In the genomic region with DNA sequence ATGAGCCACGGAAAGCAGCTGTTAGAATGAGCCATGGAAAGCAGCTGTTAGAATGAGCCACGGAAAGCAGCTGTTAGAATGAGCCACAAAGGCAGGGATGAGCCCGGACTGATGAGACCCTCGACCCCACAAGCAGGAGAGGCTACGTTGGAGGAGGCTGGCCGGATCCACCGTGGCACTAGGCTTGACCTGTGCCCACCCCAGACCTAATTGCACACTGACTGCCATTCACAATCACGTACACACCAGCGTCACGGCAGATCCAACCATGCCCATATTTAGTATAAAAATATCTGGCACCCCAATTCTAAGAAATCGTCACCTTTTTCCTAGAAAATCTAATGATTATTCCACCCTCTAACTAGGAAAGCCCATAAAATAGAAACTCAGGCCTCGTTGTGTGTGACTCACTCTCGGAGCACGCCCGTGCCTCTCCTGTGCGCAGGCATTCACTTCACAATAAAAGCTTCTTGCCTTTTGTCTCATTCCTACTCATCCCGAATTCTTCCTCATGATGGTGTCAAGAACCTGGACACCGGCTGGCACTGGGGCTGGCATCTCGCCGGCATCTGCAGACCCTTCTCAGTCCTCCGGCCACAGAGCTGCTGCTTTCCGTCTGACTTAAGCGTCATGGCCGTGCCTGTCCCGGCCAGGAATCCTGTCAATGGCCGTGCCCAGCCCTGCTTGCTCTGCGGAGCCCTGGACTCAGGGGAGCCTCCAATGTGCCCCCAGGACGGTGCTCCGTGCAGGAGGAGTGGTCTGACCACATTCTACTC, we compare ENCODE assay signal across 9 cellular contexts. TPM values are rescaled to one million over a fixed set of nuclear protein-coding genes. Genes with fewer than 3 reads are reported as not detected.
DNase-seq lines count a peak whose midpoint lies in the region; ATAC-seq, FAIRE-seq and TF ChIP-seq lines count a peak whose summit lies in the region.
"Had no signal": no experiment of that assay in that cellular context is flagged by ENCODE, and none has a peak within 500 bp of the region (broad histone marks: within the 10 kb centered on the region; RNA-seq: fewer than 3 reads in every experiment).

No MANE protein-coding gene starts in this region.

- no peak for FAIRE-seq in kidney (lab: Jason Lieb, UNC)
- no peak for FAIRE-seq in urothelium cell line (lab: Jason Lieb, UNC)

- POLR2A ChIA-PET in activated CD4-positive, alpha-beta T cell treated with anti-CD3 and anti-CD28 coated beads for 36 hours (lab: Charles Lee), result no interaction called here

- TF ChIP-seq CTCF in astrocyte of the cerebellum (IDR thresholded peaks at IDR 0.05; ENCODE audit: low read depth, low read length, missing control alignments) (no peak), kidney (IDR thresholded peaks at IDR 0.05; ENCODE audit: borderline replicate concordance, extremely low read depth, insufficient read depth) (no peak)

- intact Hi-C loops in activated CD4-positive, alpha-beta T cell treated with anti-CD3 and anti-CD28 coated beads for 36 hours (cut with DNase I, micrococcal nuclease), result no loop called here
- intact Hi-C loops in kidney (cut with DNase I), result no loop called here

- DNase-seq in activated CD4-positive, alpha-beta T cell treated with anti-CD3 and anti-CD28 coated beads for 36 hours, result peak; percentile 17
- no peak for DNase-seq in activated CD4-positive, alpha-beta T cell treated with anti-CD3 and anti-CD28 coated beads, Interleukin-2, amount 50 U/mL, for 48 hours
- DNase-seq in astrocyte of the cerebellum (ENCODE audit: low read depth) (peak; percentile 35), kidney (peak; percentile 84), urothelium cell line (ENCODE audit: low spot score) (peak; percentile 89), DMS153 treated with DMSO at 0.1 percent for 48 hours (lab: John Stamatoyannopoulos, UW; ENCODE audit: unreplicated experiment) (no peak), GM19240 (ENCODE audit: insufficient read length, low spot score) (no peak)

- no peaks in the 10 kb centered on the region for H3K27me3 Mint-ChIP-seq in activated CD4-positive, alpha-beta T cell treated with anti-CD3 and anti-CD28 coated beads for 36 hours

- H3K4me1 ChIP-seq in kidney (ENCODE audit: control insufficient read depth in 1 of 2, insufficient read depth in 1 of 2, low read depth in 1 of 2, low read length in 2 of 2), result peaks cover 0 to 21% of the 10 kb centered on the region in 2 donors

- CTCF ChIA-PET in activated CD4-positive, alpha-beta T cell treated with anti-CD3 and anti-CD28 coated beads for 36 hours (lab: Charles Lee), result interaction anchor here (0.6 to 1.4 kb wide), 5 partner anchors 11 to 103 kb away, joined by 3 to 4 read pairs (median 3); no protein-coding TSS in a partner anchor

- H3K36me3 Mint-ChIP-seq in activated CD4-positive, alpha-beta T cell treated with anti-CD3 and anti-CD28 coated beads for 36 hours (ENCODE audit: low read depth), result no peaks in the 10 kb centered on the region

- in situ Hi-C loops in astrocyte of the cerebellum (cut with HindIII; ENCODE audit: low sequenced_read_pairs), result no loop called here

- no peak overlapping the region for H3K27ac Mint-ChIP-seq in activated CD4-positive, alpha-beta T cell treated with anti-CD3 and anti-CD28 coated beads for 36 hours

- peak overlapping the region in 1 of 2 donors; percentile 32 for H3K27ac ChIP-seq in kidney (ENCODE audit: low read depth in 2 of 2, low read length in 2 of 2)

- no peaks in the 10 kb centered on the region for H3K36me3 ChIP-seq in kidney (ENCODE audit: control insufficient read depth in 1 of 2, insufficient read depth in 2 of 2, low read length in 2 of 2)

- peaks cover 32% of the 10 kb centered on the region for H3K4me1 Mint-ChIP-seq in activated CD4-positive, alpha-beta T cell treated with anti-CD3 and anti-CD28 coated beads for 36 hours

- no peak for ATAC-seq in activated CD4-positive, alpha-beta T cell treated with anti-CD3 and anti-CD28 coated beads for 36 hours
- no peak for ATAC-seq in HG03159 (IDR thresholded peaks at IDR 0.05; ENCODE audit: unreplicated experiment)

- H3K4me3 Mint-ChIP-seq in activated CD4-positive, alpha-beta T cell treated with anti-CD3 and anti-CD28 coated beads for 36 hours, result no peak overlapping the region
- H3K4me3 Mint-ChIP-seq: neural crest cell had no signal

- H3K9ac ChIP-seq in kidney (ENCODE audit: low read length in 2 of 2), result peak overlapping the region; percentile 41 to 65

- no peaks in the 10 kb centered on the region for H3K9me3 ChIP-seq in kidney (ENCODE audit: control insufficient read depth in 1 of 2, low read length in 2 of 2)

- H3K9me3 Mint-ChIP-seq in activated CD4-positive, alpha-beta T cell treated with anti-CD3 and anti-CD28 coated beads for 36 hours (ENCODE audit: low read depth), result no peaks in the 10 kb centered on the region
- H3K9me3 Mint-ChIP-seq: neural crest cell had no signal

- H3K4me3 ChIP-seq in astrocyte of the cerebellum (ENCODE audit: low read depth, low read length) (peak overlapping the region; percentile 2), kidney (ENCODE audit: low read length in 2 of 2) (peak overlapping the region; percentile 47 to 54)

RNA-seq across cellular contexts. Expression of a gene that starts 5.5 kb away (rescaled TPM):
- 10 to 100 TPM in 1 of 2 experiments, 1 to 10 TPM in 1; 9.0 to 10.9 TPM for total RNA-seq in activated CD4-positive, alpha-beta T cell treated with anti-CD3 and anti-CD28 coated beads for 36 hours
- 87.5 TPM for total RNA-seq in kidney
- polyA plus RNA-seq in kidney (ENCODE audit: insufficient read depth, low read depth, low replicate concordance), result 15.4 TPM
- total RNA-seq: neural crest cell had no signal

RNA-seq across cellular contexts. Expression of a gene that starts 20.0 kb away (rescaled TPM):
- not detected for total RNA-seq in activated CD4-positive, alpha-beta T cell treated with anti-CD3 and anti-CD28 coated beads for 36 hours
- total RNA-seq in kidney, result not detected
- polyA plus RNA-seq in kidney (ENCODE audit: insufficient read depth, low read depth, low replicate concordance), result not detected

RNA-seq across cellular contexts. Expression of a gene that starts 21.6 kb away (rescaled TPM):
- 100 to 1,000 TPM; 614 to 725 TPM for total RNA-seq in activated CD4-positive, alpha-beta T cell treated with anti-CD3 and anti-CD28 coated beads for 36 hours
- 9.2 TPM for total RNA-seq in kidney
- 1.0 TPM for polyA plus RNA-seq in kidney (ENCODE audit: insufficient read depth, low read depth, low replicate concordance)
- total RNA-seq: neural crest cell had no signal

RNA-seq across cellular contexts. Expression of a gene that starts 32.5 kb away (rescaled TPM):
- total RNA-seq in activated CD4-positive, alpha-beta T cell treated with anti-CD3 and anti-CD28 coated beads for 36 hours, result not detected
- total RNA-seq in kidney, result not detected
- polyA plus RNA-seq in kidney (ENCODE audit: insufficient read depth, low read depth, low replicate concordance), result not detected
- total RNA-seq: neural crest cell had no signal

Comparison
In these comparisons a context has a peak if more than half of its experiments do, and no peak if none do; other contexts are left out.
1. DNase-seq: peak in activated CD4-positive, alpha-beta T cell treated with anti-CD3 and anti-CD28 coated beads for 36 hours (single experiment), astrocyte of the cerebellum (single experiment), kidney (single experiment) and urothelium cell line (single experiment); none in activated CD4-positive, alpha-beta T cell treated with anti-CD3 and anti-CD28 coated beads, Interleukin-2, amount 50 U/mL, for 48 hours (0 of 2), DMS153 treated with DMSO at 0.1 percent for 48 hours (single experiment) and GM19240 (single experiment).
2. RNA of a gene that starts 21.6 kb away (total RNA-seq): 614 to 725 TPM in activated CD4-positive, alpha-beta T cell treated with anti-CD3 and anti-CD28 coated beads for 36 hours; 9.2 TPM in kidney (single experiment); every median in the first group is over 10 times any median in the second.